23 cellular contexts compared by ENCODE assay signal in the genomic region with DNA sequence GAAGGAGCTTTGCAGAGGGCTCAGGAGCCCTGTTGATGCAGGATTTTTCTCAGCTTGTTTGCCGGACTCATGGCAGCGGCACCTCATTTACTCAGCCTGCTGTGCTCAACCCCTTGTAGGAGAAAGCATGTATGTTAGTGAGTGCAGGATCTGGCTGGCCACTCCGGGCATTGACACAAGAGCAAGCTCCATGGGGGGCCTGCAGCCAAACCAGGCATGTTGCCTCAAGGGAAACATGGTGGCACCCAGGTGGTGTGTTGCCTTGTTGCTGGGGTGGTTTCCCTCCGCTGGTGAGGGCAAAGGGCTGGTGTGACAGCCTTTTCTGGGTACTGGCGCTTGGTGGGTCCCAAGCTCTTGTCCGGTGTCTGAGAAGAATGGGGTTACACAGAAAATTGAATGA.
"Had no signal": no experiment of that assay in that cellular context is flagged by ENCODE, and none has a peak within 500 bp of the region (broad histone marks: within the 10 kb centered on the region; RNA-seq: fewer than 3 reads in every experiment).

No MANE protein-coding gene starts in this region.

- H3K36me3 ChIP-seq: colonic mucosa, gastrocnemius medialis, thoracic aorta, vagina had no signal

- DNase-seq: activated CD4-positive, alpha-beta T cell treated with anti-CD3 and anti-CD28 coated beads, Interleukin-2, amount 10 ng/mL, durations not matched to agents 7 days and 5 days; activated CD4-positive, CD25-positive, alpha-beta regulatory T cell treated with anti-CD3 and anti-CD28 coated beads, Interleukin-2, amount 50 U/mL, for 72 hours; activated CD8-positive, alpha-beta memory T cell treated with anti-CD3 and anti-CD28 coated beads, Interleukin-2, amount 50 U/mL, for 4 hours; activated CD8-positive, alpha-beta T cell treated with anti-CD3 and anti-CD28 coated beads, Interleukin-2, amount 10 ng/mL, durations not matched to agents 7 days and 5 days; activated naive CD4-positive, alpha-beta T cell treated with anti-CD3 and anti-CD28 coated beads for 36 hours; activated naive CD8-positive, alpha-beta T cell treated with anti-CD3 and anti-CD28 coated beads, Interleukin-2, amount 10 ng/mL, durations not matched to agents 7 days and 5 days; activated T-cell treated with anti-CD3 and anti-CD28 coated beads, Interleukin-2, amount 50 U/mL, for 24 hours; amniotic stem cell; colonic mucosa; dorsolateral prefrontal cortex; effector memory CD8-positive, alpha-beta T cell; gastrocnemius medialis; hippocampal formation; stimulated activated CD4-positive, alpha-beta T cell treated with anti-CD3 and anti-CD28 coated beads, Interleukin-15, amount 100 ng/mL, for 24 hours; stimulated activated naive CD4-positive, alpha-beta T cell had no signal

- H3K4me3 ChIP-seq: colonic mucosa, dorsolateral prefrontal cortex, esophagus muscularis mucosa, gastrocnemius medialis, smooth muscle cell, thoracic aorta, vagina had no signal

- H3K27ac ChIP-seq: colonic mucosa, dorsolateral prefrontal cortex, esophagus muscularis mucosa, gastrocnemius medialis, thoracic aorta, vagina, VCaP had no signal

- H3K36me3 Mint-ChIP-seq: activated naive CD8-positive, alpha-beta T cell treated with anti-CD3 and anti-CD28 coated beads, Interleukin-2, amount 10 ng/mL, durations not matched to agents 7 days and 5 days had no signal

- ATAC-seq: activated CD8-positive, alpha-beta T cell treated with anti-CD3 and anti-CD28 coated beads, Interleukin-2, amount 10 ng/mL, durations not matched to agents 7 days and 5 days; effector memory CD8-positive, alpha-beta T cell; gastrocnemius medialis; sciatic nerve had no signal

- H3K27me3 Mint-ChIP-seq: type B pancreatic cell had no signal

- H3K4me3 Mint-ChIP-seq: activated CD4-positive, alpha-beta T cell treated with anti-CD3 and anti-CD28 coated beads, Interleukin-2, amount 10 ng/mL, durations not matched to agents 7 days and 5 days; activated CD8-positive, alpha-beta T cell treated with anti-CD3 and anti-CD28 coated beads, Interleukin-2, amount 10 ng/mL, durations not matched to agents 7 days and 5 days; activated naive CD4-positive, alpha-beta T cell treated with anti-CD3 and anti-CD28 coated beads for 36 hours; activated naive CD8-positive, alpha-beta T cell treated with anti-CD3 and anti-CD28 coated beads, Interleukin-2, amount 10 ng/mL, durations not matched to agents 7 days and 5 days; activated T-cell treated with anti-CD3 and anti-CD28 coated beads, Interleukin-2, amount 50 U/mL, for 24 hours; effector memory CD8-positive, alpha-beta T cell; type B pancreatic cell had no signal

- H3K27ac Mint-ChIP-seq: activated CD4-positive, alpha-beta T cell treated with anti-CD3 and anti-CD28 coated beads, Interleukin-2, amount 10 ng/mL, durations not matched to agents 7 days and 5 days; activated CD8-positive, alpha-beta T cell treated with anti-CD3 and anti-CD28 coated beads, Interleukin-2, amount 10 ng/mL, durations not matched to agents 7 days and 5 days; activated naive CD4-positive, alpha-beta T cell treated with anti-CD3 and anti-CD28 coated beads for 36 hours; activated naive CD8-positive, alpha-beta T cell treated with anti-CD3 and anti-CD28 coated beads, Interleukin-2, amount 10 ng/mL, durations not matched to agents 7 days and 5 days; activated T-cell treated with anti-CD3 and anti-CD28 coated beads, Interleukin-2, amount 50 U/mL, for 24 hours; activated T-helper 2 cell treated with anti-CD3 and anti-CD28 coated beads, Interferon-gamma antibody, Interleukin-2, Interleukin-4, amounts not matched to agents 10 μg/mL and 5 μg/mL and 100 μg/mL, durations not matched to agents 14 hours and 24 hours and 36 hours; effector memory CD8-positive, alpha-beta T cell; type B pancreatic cell had no signal

- H3K4me1 ChIP-seq: colonic mucosa, esophagus muscularis mucosa, gastrocnemius medialis, vagina had no signal

- H3K4me1 Mint-ChIP-seq: activated CD4-positive, alpha-beta T cell treated with anti-CD3 and anti-CD28 coated beads, Interleukin-2, amount 10 ng/mL, durations not matched to agents 7 days and 5 days had no signal

- H3K9me3 ChIP-seq: colonic mucosa, esophagus muscularis mucosa, gastrocnemius medialis, thoracic aorta, vagina had no signal

- H3K9me3 Mint-ChIP-seq: activated CD4-positive, alpha-beta T cell treated with anti-CD3 and anti-CD28 coated beads, Interleukin-2, amount 10 ng/mL, durations not matched to agents 7 days and 5 days; activated naive CD4-positive, alpha-beta T cell treated with anti-CD3 and anti-CD28 coated beads for 36 hours; activated naive CD8-positive, alpha-beta T cell treated with anti-CD3 and anti-CD28 coated beads, Interleukin-2, amount 10 ng/mL, durations not matched to agents 7 days and 5 days; activated T-cell treated with anti-CD3 and anti-CD28 coated beads, Interleukin-2, amount 50 U/mL, for 24 hours; activated T-helper 2 cell treated with anti-CD3 and anti-CD28 coated beads, Interferon-gamma antibody, Interleukin-2, Interleukin-4, amounts not matched to agents 10 μg/mL and 5 μg/mL and 100 μg/mL, durations not matched to agents 14 hours and 24 hours and 36 hours; effector memory CD8-positive, alpha-beta T cell; type B pancreatic cell had no signal
